In the genomic region with DNA sequence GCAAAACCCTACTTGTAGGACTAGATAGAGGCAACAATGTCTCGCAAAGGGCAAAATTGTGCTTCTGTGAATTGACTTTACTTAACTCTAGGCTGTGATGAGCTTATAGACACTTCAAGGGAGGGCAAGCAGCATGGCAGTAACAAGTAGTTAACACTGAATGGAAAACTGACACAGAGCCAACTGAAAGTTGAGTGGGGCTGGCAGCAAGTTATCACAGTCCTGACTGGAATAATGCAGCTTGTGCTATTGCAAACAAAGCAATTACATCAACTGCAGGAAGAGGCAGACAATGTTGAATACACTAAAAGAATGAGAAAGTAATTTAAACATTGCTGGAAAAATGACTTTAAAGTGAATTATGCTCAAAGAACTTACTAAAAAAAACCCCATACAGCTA, we compare ENCODE assay signal across 17 cellular contexts.
DNase-seq lines count a peak whose midpoint lies in the region; ATAC-seq and TF ChIP-seq lines count a peak whose summit lies in the region.
"Had no signal": no experiment of that assay in that cellular context is flagged by ENCODE, and none has a peak within 500 bp of the region (broad histone marks: within the 10 kb centered on the region; RNA-seq: fewer than 3 reads in every experiment).

No MANE protein-coding gene starts in this region.

- H3K4me1 ChIP-seq in heart left ventricle: peaks cover 0 to 16% (median 4%) of the 10 kb centered on the region in 12 donors
- H3K4me1 ChIP-seq: adrenal gland, pancreas had no signal

- peak overlapping the region; percentile 26 to 65 for H3K27ac Mint-ChIP-seq in activated naive CD4-positive, alpha-beta T cell treated with anti-CD3 and anti-CD28 coated beads, Interleukin-2, amount 50 U/mL, for 72 hours
- peak overlapping the region; percentile 12 for H3K27ac Mint-ChIP-seq in activated naive CD8-positive, alpha-beta T cell treated with anti-CD3 and anti-CD28 coated beads, Interleukin-2, amount 50 U/mL, for 24 hours
- H3K27ac Mint-ChIP-seq: activated CD8-positive, alpha-beta memory T cell treated with anti-CD3 and anti-CD28 coated beads, Interleukin-2, amount 10 ng/mL, durations not matched to agents 7 days and 5 days had no signal

- WGBS in heart left ventricle, 4 donors: 51 to 65% (median 59%) methylated on average over 1 of the region's 1 CpG

- H3K27me3 ChIP-seq in heart left ventricle: no peaks in the 10 kb centered on the region
- H3K27me3 ChIP-seq: adrenal gland, pancreas had no signal

- H3K27ac ChIP-seq in heart left ventricle: peak overlapping the region in 10 of 12 donors; percentile 6 to 74 (median 41)
- H3K27ac ChIP-seq: adrenal gland, pancreas, thoracic aorta had no signal

- H3K9me3 Mint-ChIP-seq in activated naive CD4-positive, alpha-beta T cell treated with anti-CD3 and anti-CD28 coated beads, Interleukin-2, amount 50 U/mL, for 72 hours: no peaks in the 10 kb centered on the region
- H3K9me3 Mint-ChIP-seq in activated naive CD8-positive, alpha-beta T cell treated with anti-CD3 and anti-CD28 coated beads, Interleukin-2, amount 50 U/mL, for 24 hours: no peaks in the 10 kb centered on the region

- intact Hi-C loops in heart left ventricle (cut with DNase I): loop anchor here in 3 of 10 donors (10.0 kb wide), 3 partner anchors 143 to 243 kb away; partner anchors contain the start of gene CLTA (in 1 of the 3)

- peaks cover 11% of the 10 kb centered on the region for H3K4me1 Mint-ChIP-seq in activated naive CD8-positive, alpha-beta T cell treated with anti-CD3 and anti-CD28 coated beads, Interleukin-2, amount 50 U/mL, for 24 hours

- H3K36me3 ChIP-seq in heart left ventricle: peaks cover 0 to 91% (median 86%) of the 10 kb centered on the region in 9 donors

- no peak for TF ChIP-seq POLR2A in heart left ventricle (IDR thresholded peaks at IDR 0.05)

- no peak overlapping the region for H3K4me3 Mint-ChIP-seq in activated naive CD8-positive, alpha-beta T cell treated with anti-CD3 and anti-CD28 coated beads, Interleukin-2, amount 50 U/mL, for 24 hours
- H3K4me3 Mint-ChIP-seq: activated CD8-positive, alpha-beta memory T cell treated with anti-CD3 and anti-CD28 coated beads, Interleukin-2, amount 10 ng/mL, durations not matched to agents 7 days and 5 days had no signal

- no peak for TF ChIP-seq CTCF in heart left ventricle (IDR thresholded peaks at IDR 0.05)

- no peaks in the 10 kb centered on the region for H3K27me3 Mint-ChIP-seq in activated naive CD8-positive, alpha-beta T cell treated with anti-CD3 and anti-CD28 coated beads, Interleukin-2, amount 50 U/mL, for 24 hours
- H3K27me3 Mint-ChIP-seq: activated CD8-positive, alpha-beta memory T cell treated with anti-CD3 and anti-CD28 coated beads, Interleukin-2, amount 10 ng/mL, durations not matched to agents 7 days and 5 days had no signal

- no peak for ATAC-seq in activated naive CD4-positive, alpha-beta T cell treated with anti-CD3 and anti-CD28 coated beads, Interleukin-2, amount 50 U/mL, for 72 hours
- ATAC-seq in activated naive CD8-positive, alpha-beta T cell treated with anti-CD3 and anti-CD28 coated beads, Interleukin-2, amount 50 U/mL, for 24 hours: no peak
- ATAC-seq in heart left ventricle (peak; percentile 94 to 96 (median 96)), HG03457 (IDR thresholded peaks at IDR 0.05; ENCODE audit: unreplicated experiment) (no peak)
- ATAC-seq: activated CD8-positive, alpha-beta memory T cell treated with anti-CD3 and anti-CD28 coated beads, Interleukin-2, amount 10 ng/mL, durations not matched to agents 7 days and 5 days; SK-N-SH treated with all-trans-retinoic acid at 6 μM for 48 hours had no signal

- DNase-seq in activated naive CD4-positive, alpha-beta T cell treated with anti-CD3 and anti-CD28 coated beads, Interleukin-2, amount 50 U/mL, for 72 hours (ENCODE audit: low spot score in 2 of 2): no peak
- DNase-seq in activated naive CD4-positive, alpha-beta T cell (lab: John Stamatoyannopoulos, UW): no peak
- no peak for DNase-seq in activated naive CD8-positive, alpha-beta T cell treated with anti-CD3 and anti-CD28 coated beads, Interleukin-2, amount 50 U/mL, for 24 hours
- DNase-seq in heart left ventricle: peak in 4 of 5 donors; percentile 58 to 70 (median 60)
- DNase-seq in pons (ENCODE audit: low spot score): peak; percentile 80
- DNase-seq in NCI-H2171 (lab: John Stamatoyannopoulos, UW): no peak
- no peak for DNase-seq in AG08396 (ENCODE audit: low spot score)
- DNase-seq: activated CD8-positive, alpha-beta memory T cell treated with anti-CD3 and anti-CD28 coated beads, Interleukin-2, amount 10 ng/mL, durations not matched to agents 7 days and 5 days; adrenal gland; AML-193; GOT3; NCI-H1092; NCI-H446 treated with DMSO at 0.1 percent for 48 hours; pancreas had no signal

- H3K4me3 ChIP-seq in heart left ventricle: no peak overlapping the region
- H3K4me3 ChIP-seq: adrenal gland, pancreas, thoracic aorta had no signal

- peaks cover 0 to under 1% of the 10 kb centered on the region in 2 donors for H3K36me3 Mint-ChIP-seq in activated naive CD4-positive, alpha-beta T cell treated with anti-CD3 and anti-CD28 coated beads, Interleukin-2, amount 50 U/mL, for 72 hours
- peaks cover 42% of the 10 kb centered on the region for H3K36me3 Mint-ChIP-seq in activated naive CD8-positive, alpha-beta T cell treated with anti-CD3 and anti-CD28 coated beads, Interleukin-2, amount 50 U/mL, for 24 hours (ENCODE audit: low read depth)

- no peaks in the 10 kb centered on the region for H3K9me3 ChIP-seq in heart left ventricle
- H3K9me3 ChIP-seq: adrenal gland, pancreas, thoracic aorta had no signal

Comparison
In these comparisons a context has a peak if more than half of its experiments do, and no peak if none do; other contexts are left out.
1. ATAC-seq: peak in heart left ventricle (4 of 4); none in activated naive CD4-positive, alpha-beta T cell treated with anti-CD3 and anti-CD28 coated beads, Interleukin-2, amount 50 U/mL, for 72 hours (0 of 2), activated naive CD8-positive, alpha-beta T cell treated with anti-CD3 and anti-CD28 coated beads, Interleukin-2, amount 50 U/mL, for 24 hours (single experiment) and HG03457 (single experiment).
2. DNase-seq: peak in heart left ventricle (4 of 5) and pons (single experiment); none in activated naive CD4-positive, alpha-beta T cell treated with anti-CD3 and anti-CD28 coated beads, Interleukin-2, amount 50 U/mL, for 72 hours (0 of 2), activated naive CD4-positive, alpha-beta T cell (0 of 4), activated naive CD8-positive, alpha-beta T cell treated with anti-CD3 and anti-CD28 coated beads, Interleukin-2, amount 50 U/mL, for 24 hours (single experiment), NCI-H2171 (single experiment) and AG08396 (single experiment).